2 cellular contexts compared by ENCODE assay signal in the genomic region with DNA sequence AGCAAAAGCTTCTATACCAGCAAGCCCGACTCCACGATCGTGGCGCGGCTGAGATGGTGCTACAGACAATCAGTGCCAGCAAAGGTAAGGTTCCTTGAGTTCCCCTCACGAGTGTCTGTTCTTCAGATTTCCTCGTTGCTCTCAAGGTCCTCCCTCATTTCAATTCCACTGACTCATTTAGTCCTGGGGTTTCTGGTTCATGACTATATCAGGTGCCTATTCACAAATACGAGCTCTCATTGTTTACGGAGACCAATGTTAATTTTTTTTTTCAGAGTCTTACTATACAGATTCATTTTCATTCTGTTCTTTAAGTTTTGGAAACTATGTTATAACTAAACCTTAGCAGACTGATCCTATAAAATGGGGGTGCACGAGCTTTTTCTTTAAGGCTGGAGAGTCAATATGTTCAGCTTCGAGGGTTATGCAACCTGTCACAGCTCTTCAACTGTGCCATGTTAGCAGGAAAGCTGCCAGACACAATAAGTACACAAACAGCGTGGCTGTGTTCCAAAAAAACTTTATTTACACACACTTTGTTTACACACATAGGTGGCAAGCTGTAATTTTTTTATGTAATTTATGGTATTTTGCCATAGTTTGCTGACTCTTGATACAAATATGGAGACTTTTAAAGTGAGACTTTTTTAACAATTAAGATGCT.
A peak's percentile ranks its signal among the peaks of the same experiment; 100 is the strongest.
TF ChIP-seq lines count a peak whose summit lies in the region.

No MANE protein-coding gene starts in this region.

TF ChIP-seq in liver, 16 proteins besides CTCF, POLR2A, EP300 and RAD21 (continued from another document):
- TF ChIP-seq HNF4A (conservative IDR thresholded peaks at IDR 0.05) = peak; percentile 30 to 56
- TF ChIP-seq HNF4G (IDR thresholded peaks at IDR 0.05) = no peak
- TF ChIP-seq, protein P1, sequence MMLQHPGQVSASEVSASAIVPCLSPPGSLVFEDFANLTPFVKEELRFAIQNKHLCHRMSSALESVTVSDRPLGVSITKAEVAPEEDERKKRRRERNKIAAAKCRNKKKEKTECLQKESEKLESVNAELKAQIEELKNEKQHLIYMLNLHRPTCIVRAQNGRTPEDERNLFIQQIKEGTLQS (IDR thresholded peaks at IDR 0.05) = peak; percentile 29
- no peak for TF ChIP-seq EGR1 (IDR thresholded peaks at IDR 0.05; ENCODE audit: low read depth in 2 of 2)
- no peak for TF ChIP-seq NR2F2 (IDR thresholded peaks at IDR 0.05)
- TF ChIP-seq SP1 (IDR thresholded peaks at IDR 0.05) = no peak
- TF ChIP-seq RXRA (IDR thresholded peaks at IDR 0.05) = peak; percentile 53 to 78
- TF ChIP-seq TAF1 (conservative IDR thresholded peaks at IDR 0.05) = no peak
- peak in 1 of 2 donors; percentile 47 for TF ChIP-seq JUND (IDR thresholded peaks at IDR 0.05)
- TF ChIP-seq, protein P2, sequence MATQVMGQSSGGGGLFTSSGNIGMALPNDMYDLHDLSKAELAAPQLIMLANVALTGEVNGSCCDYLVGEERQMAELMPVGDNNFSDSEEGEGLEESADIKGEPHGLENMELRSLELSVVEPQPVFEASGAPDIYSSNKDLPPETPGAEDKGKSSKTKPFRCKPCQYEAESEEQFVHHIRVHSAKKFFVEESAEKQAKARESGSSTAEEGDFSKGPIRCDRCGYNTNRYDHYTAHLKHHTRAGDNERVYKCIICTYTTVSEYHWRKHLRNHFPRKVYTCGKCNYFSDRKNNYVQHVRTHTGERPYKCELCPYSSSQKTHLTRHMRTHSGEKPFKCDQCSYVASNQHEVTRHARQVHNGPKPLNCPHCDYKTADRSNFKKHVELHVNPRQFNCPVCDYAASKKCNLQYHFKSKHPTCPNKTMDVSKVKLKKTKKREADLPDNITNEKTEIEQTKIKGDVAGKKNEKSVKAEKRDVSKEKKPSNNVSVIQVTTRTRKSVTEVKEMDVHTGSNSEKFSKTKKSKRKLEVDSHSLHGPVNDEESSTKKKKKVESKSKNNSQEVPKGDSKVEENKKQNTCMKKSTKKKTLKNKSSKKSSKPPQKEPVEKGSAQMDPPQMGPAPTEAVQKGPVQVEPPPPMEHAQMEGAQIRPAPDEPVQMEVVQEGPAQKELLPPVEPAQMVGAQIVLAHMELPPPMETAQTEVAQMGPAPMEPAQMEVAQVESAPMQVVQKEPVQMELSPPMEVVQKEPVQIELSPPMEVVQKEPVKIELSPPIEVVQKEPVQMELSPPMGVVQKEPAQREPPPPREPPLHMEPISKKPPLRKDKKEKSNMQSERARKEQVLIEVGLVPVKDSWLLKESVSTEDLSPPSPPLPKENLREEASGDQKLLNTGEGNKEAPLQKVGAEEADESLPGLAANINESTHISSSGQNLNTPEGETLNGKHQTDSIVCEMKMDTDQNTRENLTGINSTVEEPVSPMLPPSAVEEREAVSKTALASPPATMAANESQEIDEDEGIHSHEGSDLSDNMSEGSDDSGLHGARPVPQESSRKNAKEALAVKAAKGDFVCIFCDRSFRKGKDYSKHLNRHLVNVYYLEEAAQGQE (IDR thresholded peaks at IDR 0.05) = peak; percentile 44
- TF ChIP-seq ZBTB33 (IDR thresholded peaks at IDR 0.05) = peak; percentile 58

TF ChIP-seq in HepG2, 621 proteins besides CTCF, POLR2A, EP300 and RAD21 (continued from another document):
- TF ChIP-seq, protein P3, sequence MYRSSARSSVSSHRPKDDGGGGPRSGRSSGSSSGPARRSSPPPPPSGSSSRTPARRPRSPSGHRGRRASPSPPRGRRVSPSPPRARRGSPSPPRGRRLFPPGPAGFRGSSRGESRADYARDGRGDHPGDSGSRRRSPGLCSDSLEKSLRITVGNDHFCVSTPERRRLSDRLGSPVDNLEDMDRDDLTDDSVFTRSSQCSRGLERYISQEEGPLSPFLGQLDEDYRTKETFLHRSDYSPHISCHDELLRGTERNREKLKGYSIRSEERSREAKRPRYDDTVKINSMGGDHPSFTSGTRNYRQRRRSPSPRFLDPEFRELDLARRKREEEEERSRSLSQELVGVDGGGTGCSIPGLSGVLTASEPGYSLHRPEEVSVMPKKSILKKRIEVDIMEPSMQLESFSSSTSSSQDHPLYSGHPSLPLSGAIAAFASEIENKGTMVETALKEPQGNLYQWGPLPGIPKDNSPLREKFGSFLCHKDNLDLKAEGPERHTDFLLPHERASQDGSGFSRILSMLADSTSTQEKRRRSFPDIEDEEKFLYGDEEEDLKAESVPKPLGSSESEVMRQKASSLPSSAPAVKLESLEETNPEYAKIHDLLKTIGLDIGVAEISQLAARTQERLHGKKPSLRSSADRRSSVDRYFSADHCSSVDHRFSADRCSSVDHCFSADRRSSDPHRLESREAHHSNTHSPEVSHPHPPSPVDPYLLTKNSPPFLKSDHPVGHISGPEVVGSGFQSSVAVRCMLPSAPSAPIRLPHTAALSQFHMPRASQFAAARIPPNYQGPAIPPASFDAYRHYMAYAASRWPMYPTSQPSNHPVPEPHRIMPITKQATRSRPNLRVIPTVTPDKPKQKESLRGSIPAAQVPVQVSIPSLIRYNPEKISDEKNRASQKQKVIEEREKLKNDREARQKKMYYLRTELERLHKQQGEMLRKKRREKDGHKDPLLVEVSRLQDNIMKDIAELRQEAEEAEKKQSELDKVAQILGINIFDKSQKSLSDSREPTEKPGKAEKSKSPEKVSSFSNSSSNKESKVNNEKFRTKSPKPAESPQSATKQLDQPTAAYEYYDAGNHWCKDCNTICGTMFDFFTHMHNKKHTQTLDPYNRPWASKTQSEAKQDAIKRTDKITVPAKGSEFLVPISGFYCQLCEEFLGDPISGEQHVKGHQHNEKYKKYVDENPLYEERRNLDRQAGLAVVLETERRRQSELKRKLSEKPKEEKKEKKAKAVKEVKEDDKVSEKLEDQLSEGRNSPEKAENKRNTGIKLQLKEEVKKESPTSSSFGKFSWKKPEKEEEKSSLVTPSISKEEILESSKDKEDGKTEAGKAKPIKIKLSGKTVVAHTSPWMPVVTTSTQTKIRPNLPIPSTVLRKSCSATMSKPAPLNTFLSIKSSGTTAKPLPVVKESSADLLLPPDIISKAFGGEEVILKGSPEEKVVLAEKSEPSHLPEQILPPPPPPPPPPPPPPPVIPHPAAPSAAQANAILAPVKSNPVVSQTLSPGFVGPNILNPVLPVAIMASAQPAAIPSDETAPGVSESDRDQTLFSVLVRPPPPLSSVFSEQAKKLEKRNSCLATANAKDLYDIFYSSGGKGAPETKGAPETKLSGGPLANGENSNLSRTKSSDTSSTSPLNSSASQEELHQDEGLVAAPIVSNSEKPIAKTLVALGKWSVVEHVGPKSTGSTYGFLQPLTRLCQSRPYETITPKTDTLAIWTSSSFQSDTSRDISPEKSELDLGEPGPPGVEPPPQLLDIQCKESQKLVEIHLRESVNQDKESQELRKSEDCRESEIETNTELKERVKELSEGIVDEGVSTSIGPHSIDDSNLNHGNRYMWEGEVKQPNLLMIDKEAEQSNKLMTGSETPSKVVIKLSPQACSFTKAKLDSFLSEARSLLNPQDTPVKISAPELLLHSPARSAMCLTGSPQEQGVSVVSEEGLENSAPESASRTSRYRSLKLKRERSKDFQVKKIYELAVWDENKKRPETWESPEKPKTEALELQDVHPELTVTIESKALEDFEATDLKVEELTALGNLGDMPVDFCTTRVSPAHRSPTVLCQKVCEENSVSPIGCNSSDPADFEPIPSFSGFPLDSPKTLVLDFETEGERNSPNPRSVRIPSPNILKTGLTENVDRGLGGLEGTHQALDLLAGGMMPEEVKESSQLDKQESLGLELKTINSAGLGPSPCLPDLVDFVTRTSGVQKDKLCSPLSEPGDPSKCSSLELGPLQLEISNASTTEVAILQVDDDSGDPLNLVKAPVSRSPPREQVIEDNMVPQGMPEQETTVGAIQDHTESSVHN (CRISPR knock-in tag; IDR thresholded peaks at IDR 0.05) = no peak
- TF ChIP-seq TERF1 (CRISPR knock-in tag; IDR thresholded peaks at IDR 0.05) = no peak
- TF ChIP-seq SP1 (IDR thresholded peaks at IDR 0.05) = no peak
- no peak for TF ChIP-seq SP1 (CRISPR knock-in tag; IDR thresholded peaks at IDR 0.05)
- TF ChIP-seq TSC22D2 (CRISPR knock-in tag; IDR thresholded peaks at IDR 0.05; ENCODE audit: borderline replicate concordance) = no peak
- no peak for TF ChIP-seq PHF20 (CRISPR knock-in tag; IDR thresholded peaks at IDR 0.05)
- no peak for TF ChIP-seq ZNF777 (CRISPR knock-in tag; IDR thresholded peaks at IDR 0.05)
- no peak for TF ChIP-seq PRPF4 (IDR thresholded peaks at IDR 0.05; ENCODE audit: low read depth, low read length, poor library complexity, severe bottlenecking)
- no peak for TF ChIP-seq SIX1 (CRISPR knock-in tag; IDR thresholded peaks at IDR 0.05; ENCODE audit: borderline replicate concordance)
- TF ChIP-seq, protein P4, sequence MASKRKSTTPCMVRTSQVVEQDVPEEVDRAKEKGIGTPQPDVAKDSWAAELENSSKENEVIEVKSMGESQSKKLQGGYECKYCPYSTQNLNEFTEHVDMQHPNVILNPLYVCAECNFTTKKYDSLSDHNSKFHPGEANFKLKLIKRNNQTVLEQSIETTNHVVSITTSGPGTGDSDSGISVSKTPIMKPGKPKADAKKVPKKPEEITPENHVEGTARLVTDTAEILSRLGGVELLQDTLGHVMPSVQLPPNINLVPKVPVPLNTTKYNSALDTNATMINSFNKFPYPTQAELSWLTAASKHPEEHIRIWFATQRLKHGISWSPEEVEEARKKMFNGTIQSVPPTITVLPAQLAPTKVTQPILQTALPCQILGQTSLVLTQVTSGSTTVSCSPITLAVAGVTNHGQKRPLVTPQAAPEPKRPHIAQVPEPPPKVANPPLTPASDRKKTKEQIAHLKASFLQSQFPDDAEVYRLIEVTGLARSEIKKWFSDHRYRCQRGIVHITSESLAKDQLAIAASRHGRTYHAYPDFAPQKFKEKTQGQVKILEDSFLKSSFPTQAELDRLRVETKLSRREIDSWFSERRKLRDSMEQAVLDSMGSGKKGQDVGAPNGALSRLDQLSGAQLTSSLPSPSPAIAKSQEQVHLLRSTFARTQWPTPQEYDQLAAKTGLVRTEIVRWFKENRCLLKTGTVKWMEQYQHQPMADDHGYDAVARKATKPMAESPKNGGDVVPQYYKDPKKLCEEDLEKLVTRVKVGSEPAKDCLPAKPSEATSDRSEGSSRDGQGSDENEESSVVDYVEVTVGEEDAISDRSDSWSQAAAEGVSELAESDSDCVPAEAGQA (IDR thresholded peaks at IDR 0.05; ENCODE audit: low read depth) = no peak
- TF ChIP-seq, protein P4 (CRISPR knock-in tag; IDR thresholded peaks at IDR 0.05; ENCODE audit: borderline replicate concordance) = no peak
- no peak for TF ChIP-seq SOX13 (IDR thresholded peaks at IDR 0.05)
- TF ChIP-seq SOX13 (CRISPR knock-in tag; conservative IDR thresholded peaks at IDR 0.05 in 1 of 2, IDR thresholded peaks at IDR 0.05 in 1 of 2) = no peak
- TF ChIP-seq ZBTB33 (CRISPR knock-in tag; IDR thresholded peaks at IDR 0.05) = no peak
- no peak for TF ChIP-seq ZNF746 (CRISPR knock-in tag; IDR thresholded peaks at IDR 0.05)
